Comparison of ENCODE assay signal across 10 cellular contexts in genomic region chr13:95624020-95624419, GRCh38. TPM values are rescaled to one million over a fixed set of nuclear protein-coding genes. Genes with fewer than 3 reads are reported as not detected.
DNase-seq lines count a peak whose midpoint lies in the region; ATAC-seq and TF ChIP-seq lines count a peak whose summit lies in the region.
"Had no signal": no experiment of that assay in that cellular context is flagged by ENCODE, and none has a peak within 500 bp of the region (broad histone marks: within the 10 kb centered on the region; RNA-seq: fewer than 3 reads in every experiment).

No MANE protein-coding gene starts in this region.

- H3K27ac ChIP-seq in VCaP, result no peak overlapping the region
- H3K27ac ChIP-seq: BLaER1 treated with 17β-estradiol and CSF1 and Interleukin-3, amounts not matched to agents 10 nM and 100 nM; skin epidermis had no signal

- no peak overlapping the region for H3K4me3 ChIP-seq in LNCaP clone FGC (ENCODE audit: low read depth, low read length)
- H3K4me3 ChIP-seq: BLaER1 treated with 17β-estradiol and CSF1 and Interleukin-3, amounts not matched to agents 10 nM and 100 nM; skin epidermis had no signal

- intact Hi-C loops in sciatic nerve (cut with DNase I), result no loop called here

- peaks cover 2% of the 10 kb centered on the region for H3K9me3 Mint-ChIP-seq in glutamatergic neuron (ENCODE audit: unreplicated experiment)

- no peaks in the 10 kb centered on the region for H3K36me3 Mint-ChIP-seq in glutamatergic neuron (ENCODE audit: unreplicated experiment)

- no peak overlapping the region for H3K4me3 Mint-ChIP-seq in glutamatergic neuron (ENCODE audit: unreplicated experiment)

- H3K27me3 Mint-ChIP-seq in glutamatergic neuron (ENCODE audit: unreplicated experiment), result no peaks in the 10 kb centered on the region

- H3K27ac Mint-ChIP-seq in glutamatergic neuron (ENCODE audit: unreplicated experiment), result no peak overlapping the region

- DNase-seq in DMS53 (lab: John Stamatoyannopoulos, UW) (peak; percentile 54), DMS53 treated with DMSO at 0.1 percent for 48 hours (lab: John Stamatoyannopoulos, UW; ENCODE audit: unreplicated experiment) (no peak), LNCaP clone FGC (ENCODE audit: low read depth) (no peak), glutamatergic neuron (no peak), sciatic nerve (ENCODE audit: low spot score) (no peak)

- ATAC-seq in GM19372 (IDR thresholded peaks at IDR 0.05; ENCODE audit: low read depth, unreplicated experiment), result peak; percentile 56
- peak; percentile 61 for ATAC-seq in sciatic nerve
- no peak for ATAC-seq in HG03108 (IDR thresholded peaks at IDR 0.05; ENCODE audit: unreplicated experiment)

- H3K4me1 Mint-ChIP-seq in glutamatergic neuron (ENCODE audit: low read depth, unreplicated experiment), result no peaks in the 10 kb centered on the region

- peak; percentile 49 for TF ChIP-seq CTCF in LNCaP clone FGC (IDR thresholded peaks at IDR 0.05; ENCODE audit: control insufficient read depth, extremely low read depth, insufficient read depth)
- peak; percentile 62 for TF ChIP-seq CTCF in VCaP (conservative IDR thresholded peaks at IDR 0.05)
- peak; percentile 69 for TF ChIP-seq CTCF in glutamatergic neuron (IDR thresholded peaks at IDR 0.05; ENCODE audit: partially characterized antibody, unreplicated experiment)

RNA-seq across cellular contexts. Expression of gene DZIP1, which starts 20.5 kb away (rescaled TPM):
- total RNA-seq in glutamatergic neuron (ENCODE audit: unreplicated experiment) (18.1 TPM), sciatic nerve (34.5 TPM)

RNA-seq across cellular contexts. Expression of gene DNAJC3, which starts 52.9 kb away (rescaled TPM):
- total RNA-seq in glutamatergic neuron (ENCODE audit: unreplicated experiment) (9.5 TPM), sciatic nerve (49.9 TPM)
